1 cellular context compared by ENCODE assay signal in the genomic region with DNA sequence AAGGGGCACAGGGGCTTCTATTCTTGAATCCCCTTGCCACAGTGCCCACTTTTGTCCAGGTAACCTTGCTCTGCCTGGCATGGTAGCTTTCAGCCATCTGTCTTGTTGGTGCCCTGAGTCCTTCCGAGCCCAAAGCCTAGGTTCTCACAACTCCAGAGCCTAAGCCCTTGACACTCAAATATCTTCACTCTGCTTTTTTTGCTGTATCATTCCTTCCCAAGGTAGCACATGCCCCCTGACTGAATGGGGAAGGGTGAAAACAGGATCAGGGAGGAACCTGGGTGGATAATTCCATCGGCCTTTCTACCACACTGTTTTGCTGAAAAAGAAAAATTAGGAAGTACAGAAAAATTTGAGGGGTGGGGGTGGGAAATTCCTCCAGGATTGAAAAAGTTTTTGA.
TF ChIP-seq lines count a peak whose summit lies in the region.

No MANE protein-coding gene starts in this region.

TF ChIP-seq in GM23338, 12 proteins besides CTCF, POLR2A, EP300 and RAD21 (continued from another document):
- TF ChIP-seq, protein P1, sequence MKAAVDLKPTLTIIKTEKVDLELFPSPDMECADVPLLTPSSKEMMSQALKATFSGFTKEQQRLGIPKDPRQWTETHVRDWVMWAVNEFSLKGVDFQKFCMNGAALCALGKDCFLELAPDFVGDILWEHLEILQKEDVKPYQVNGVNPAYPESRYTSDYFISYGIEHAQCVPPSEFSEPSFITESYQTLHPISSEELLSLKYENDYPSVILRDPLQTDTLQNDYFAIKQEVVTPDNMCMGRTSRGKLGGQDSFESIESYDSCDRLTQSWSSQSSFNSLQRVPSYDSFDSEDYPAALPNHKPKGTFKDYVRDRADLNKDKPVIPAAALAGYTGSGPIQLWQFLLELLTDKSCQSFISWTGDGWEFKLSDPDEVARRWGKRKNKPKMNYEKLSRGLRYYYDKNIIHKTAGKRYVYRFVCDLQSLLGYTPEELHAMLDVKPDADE (IDR thresholded peaks at IDR 0.05), result no peak
- TF ChIP-seq, protein P2, sequence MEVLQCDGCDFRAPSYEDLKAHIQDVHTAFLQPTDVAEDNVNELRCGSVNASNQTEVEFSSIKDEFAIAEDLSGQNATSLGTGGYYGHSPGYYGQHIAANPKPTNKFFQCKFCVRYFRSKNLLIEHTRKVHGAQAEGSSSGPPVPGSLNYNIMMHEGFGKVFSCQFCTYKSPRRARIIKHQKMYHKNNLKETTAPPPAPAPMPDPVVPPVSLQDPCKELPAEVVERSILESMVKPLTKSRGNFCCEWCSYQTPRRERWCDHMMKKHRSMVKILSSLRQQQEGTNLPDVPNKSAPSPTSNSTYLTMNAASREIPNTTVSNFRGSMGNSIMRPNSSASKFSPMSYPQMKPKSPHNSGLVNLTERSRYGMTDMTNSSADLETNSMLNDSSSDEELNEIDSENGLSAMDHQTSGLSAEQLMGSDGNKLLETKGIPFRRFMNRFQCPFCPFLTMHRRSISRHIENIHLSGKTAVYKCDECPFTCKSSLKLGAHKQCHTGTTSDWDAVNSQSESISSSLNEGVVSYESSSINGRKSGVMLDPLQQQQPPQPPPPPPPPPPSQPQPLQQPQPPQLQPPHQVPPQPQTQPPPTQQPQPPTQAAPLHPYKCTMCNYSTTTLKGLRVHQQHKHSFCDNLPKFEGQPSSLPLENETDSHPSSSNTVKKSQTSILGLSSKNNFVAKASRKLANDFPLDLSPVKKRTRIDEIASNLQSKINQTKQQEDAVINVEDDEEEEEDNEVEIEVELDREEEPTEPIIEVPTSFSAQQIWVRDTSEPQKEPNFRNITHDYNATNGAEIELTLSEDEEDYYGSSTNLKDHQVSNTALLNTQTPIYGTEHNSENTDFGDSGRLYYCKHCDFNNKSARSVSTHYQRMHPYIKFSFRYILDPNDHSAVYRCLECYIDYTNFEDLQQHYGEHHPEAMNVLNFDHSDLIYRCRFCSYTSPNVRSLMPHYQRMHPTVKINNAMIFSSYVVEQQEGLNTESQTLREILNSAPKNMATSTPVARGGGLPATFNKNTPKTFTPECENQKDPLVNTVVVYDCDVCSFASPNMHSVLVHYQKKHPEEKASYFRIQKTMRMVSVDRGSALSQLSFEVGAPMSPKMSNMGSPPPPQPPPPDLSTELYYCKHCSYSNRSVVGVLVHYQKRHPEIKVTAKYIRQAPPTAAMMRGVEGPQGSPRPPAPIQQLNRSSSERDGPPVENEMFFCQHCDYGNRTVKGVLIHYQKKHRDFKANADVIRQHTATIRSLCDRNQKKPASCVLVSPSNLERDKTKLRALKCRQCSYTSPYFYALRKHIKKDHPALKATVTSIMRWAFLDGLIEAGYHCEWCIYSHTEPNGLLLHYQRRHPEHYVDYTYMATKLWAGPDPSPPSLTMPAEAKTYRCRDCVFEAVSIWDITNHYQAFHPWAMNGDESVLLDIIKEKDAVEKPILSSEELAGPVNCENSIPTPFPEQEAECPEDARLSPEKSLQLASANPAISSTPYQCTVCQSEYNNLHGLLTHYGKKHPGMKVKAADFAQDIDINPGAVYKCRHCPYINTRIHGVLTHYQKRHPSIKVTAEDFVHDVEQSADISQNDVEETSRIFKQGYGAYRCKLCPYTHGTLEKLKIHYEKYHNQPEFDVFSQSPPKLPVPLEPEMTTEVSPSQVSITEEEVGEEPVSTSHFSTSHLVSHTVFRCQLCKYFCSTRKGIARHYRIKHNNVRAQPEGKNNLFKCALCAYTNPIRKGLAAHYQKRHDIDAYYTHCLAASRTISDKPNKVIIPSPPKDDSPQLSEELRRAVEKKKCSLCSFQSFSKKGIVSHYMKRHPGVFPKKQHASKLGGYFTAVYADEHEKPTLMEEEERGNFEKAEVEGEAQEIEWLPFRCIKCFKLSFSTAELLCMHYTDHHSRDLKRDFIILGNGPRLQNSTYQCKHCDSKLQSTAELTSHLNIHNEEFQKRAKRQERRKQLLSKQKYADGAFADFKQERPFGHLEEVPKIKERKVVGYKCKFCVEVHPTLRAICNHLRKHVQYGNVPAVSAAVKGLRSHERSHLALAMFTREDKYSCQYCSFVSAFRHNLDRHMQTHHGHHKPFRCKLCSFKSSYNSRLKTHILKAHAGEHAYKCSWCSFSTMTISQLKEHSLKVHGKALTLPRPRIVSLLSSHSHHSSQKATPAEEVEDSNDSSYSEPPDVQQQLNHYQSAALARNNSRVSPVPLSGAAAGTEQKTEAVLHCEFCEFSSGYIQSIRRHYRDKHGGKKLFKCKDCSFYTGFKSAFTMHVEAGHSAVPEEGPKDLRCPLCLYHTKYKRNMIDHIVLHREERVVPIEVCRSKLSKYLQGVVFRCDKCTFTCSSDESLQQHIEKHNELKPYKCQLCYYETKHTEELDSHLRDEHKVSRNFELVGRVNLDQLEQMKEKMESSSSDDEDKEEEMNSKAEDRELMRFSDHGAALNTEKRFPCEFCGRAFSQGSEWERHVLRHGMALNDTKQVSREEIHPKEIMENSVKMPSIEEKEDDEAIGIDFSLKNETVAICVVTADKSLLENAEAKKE (CRISPR knock-in tag; IDR thresholded peaks at IDR 0.05), result no peak
- TF ChIP-seq JUNB (IDR thresholded peaks at IDR 0.05; ENCODE audit: unreplicated experiment), result no peak
